ENCODE assay signal across 18 cellular contexts in the genomic region with DNA sequence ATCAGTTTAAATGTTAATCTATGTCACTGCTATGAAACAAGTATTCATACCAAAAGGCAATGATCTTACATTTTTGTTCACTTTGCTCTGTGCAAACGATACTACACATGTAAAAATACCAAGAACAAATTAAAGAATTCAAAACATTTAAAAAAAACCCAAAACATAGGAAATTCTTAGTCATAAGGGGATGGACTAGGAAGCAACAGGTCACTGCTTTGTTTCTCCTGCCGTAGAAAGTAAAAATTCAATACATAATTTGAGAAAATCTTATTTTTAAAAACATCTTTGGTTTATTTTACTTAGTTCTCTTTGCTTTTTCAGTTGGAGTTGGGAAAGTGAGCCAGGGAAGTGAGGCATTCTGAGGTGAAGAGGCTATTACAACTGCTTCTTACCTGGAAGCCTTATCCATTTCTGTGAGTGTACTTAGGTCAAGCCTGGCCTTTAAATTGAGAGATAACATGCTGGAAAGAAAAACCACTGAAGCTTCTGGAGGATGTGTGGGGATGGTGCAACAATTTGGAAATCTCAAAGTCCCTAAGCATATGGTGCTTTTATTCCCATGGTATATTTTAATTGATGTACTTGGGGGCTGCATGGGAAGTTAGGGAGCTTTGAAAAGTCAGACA.
DNase-seq lines count a peak whose midpoint lies in the region; ATAC-seq and TF ChIP-seq lines count a peak whose summit lies in the region.
"Had no signal": no experiment of that assay in that cellular context is flagged by ENCODE, and none has a peak within 500 bp of the region (broad histone marks: within the 10 kb centered on the region; RNA-seq: fewer than 3 reads in every experiment).

No MANE protein-coding gene starts in this region.

- no peak overlapping the region for H2BK120ac ChIP-seq in IMR-90 (ENCODE audit: low read depth, low read length)

- H3K27ac ChIP-seq in IMR-90 (ENCODE audit: insufficient read depth, low read length) (no peak overlapping the region), osteoblast (ENCODE audit: low read depth, low read length) (no peak overlapping the region), substantia nigra (ENCODE audit: low read depth, low read length, poor library complexity, severe bottlenecking) (no peak overlapping the region)
- no peak overlapping the region for H3K27ac ChIP-seq in CD4-positive, alpha-beta memory T cell (ENCODE audit: low read depth, low read length)
- H3K27ac ChIP-seq: BLaER1 treated with 17β-estradiol and CSF1 and Interleukin-3, amounts not matched to agents 10 nM and 100 nM; GM23248 had no signal

- dilution Hi-C loops in IMR-90 (cut with HindIII; ENCODE audit: low sequenced_read_pairs, unreplicated experiment), result no loop called here

- H3K79me2 ChIP-seq in osteoblast (ENCODE audit: insufficient read depth, low read length), result no peaks in the 10 kb centered on the region

- H2AFZ ChIP-seq in IMR-90 (replicated peaks; ENCODE audit: low read length, poor library complexity) (no peak overlapping the region), osteoblast (ENCODE audit: low read length) (no peak overlapping the region)
- H2AFZ ChIP-seq: GM23248 had no signal

- no peak overlapping the region for H3K27ac Mint-ChIP-seq in CD4-positive, alpha-beta memory T cell
- H3K27ac Mint-ChIP-seq: CD8-positive, alpha-beta memory T cell had no signal

- H3K4me3 ChIP-seq in IMR-90 (ENCODE audit: insufficient read depth, low read depth, low read length), result no peak overlapping the region
- H3K4me3 ChIP-seq in choroid plexus epithelial cell (ENCODE audit: low read depth, low read length), result no peak overlapping the region
- no peak overlapping the region for H3K4me3 ChIP-seq in fibroblast of the aortic adventitia (ENCODE audit: low read depth, low read length)
- H3K4me3 ChIP-seq in osteoblast (ENCODE audit: insufficient read depth, low read length), result no peak overlapping the region
- no peak overlapping the region for H3K4me3 ChIP-seq in CD4-positive, alpha-beta memory T cell (ENCODE audit: low read length in 2 of 2)
- H3K4me3 ChIP-seq: BLaER1 treated with 17β-estradiol and CSF1 and Interleukin-3, amounts not matched to agents 10 nM and 100 nM; GM23248 had no signal

- no peak for TF ChIP-seq CTCF in IMR-90 (conservative IDR thresholded peaks at IDR 0.05; ENCODE audit: low read depth, low read length)
- no peak for TF ChIP-seq CTCF in choroid plexus epithelial cell (conservative IDR thresholded peaks at IDR 0.05; ENCODE audit: low read depth, low read length)
- no peak for TF ChIP-seq CTCF in fibroblast of the aortic adventitia (IDR thresholded peaks at IDR 0.05; ENCODE audit: insufficient read depth, low read length)
- no peak for TF ChIP-seq CTCF in osteoblast (IDR thresholded peaks at IDR 0.05; ENCODE audit: extremely low read depth, low read depth, low read length)

- H4K20me1 ChIP-seq in IMR-90 (ENCODE audit: insufficient read depth, low read length) (no peaks in the 10 kb centered on the region), osteoblast (ENCODE audit: insufficient read depth, low read length) (no peaks in the 10 kb centered on the region)
- H4K20me1 ChIP-seq: BLaER1 treated with 17β-estradiol and CSF1 and Interleukin-3, amounts not matched to agents 10 nM and 100 nM had no signal

- H3K4ac ChIP-seq in IMR-90 (ENCODE audit: low read depth, low read length), result no peak overlapping the region

- no peak overlapping the region for H2BK20ac ChIP-seq in IMR-90 (ENCODE audit: low read depth, low read length)

- no peak for TF ChIP-seq POLR2A in IMR-90 (IDR thresholded peaks at IDR 0.05; ENCODE audit: low read depth, low read length)

- H3K9me3 Mint-ChIP-seq in CD4-positive, alpha-beta memory T cell, result no peaks in the 10 kb centered on the region
- H3K9me3 Mint-ChIP-seq: CD8-positive, alpha-beta memory T cell had no signal

- H2AK9ac ChIP-seq in IMR-90 (replicated peaks; ENCODE audit: low read depth, low read length, poor library complexity), result no peak overlapping the region

- intact Hi-C loops in IMR-90 (cut with micrococcal nuclease), result no loop called here
- intact Hi-C loops in CD4-positive, alpha-beta memory T cell (cut with micrococcal nuclease), result no loop called here

- no peak overlapping the region for H3K9ac ChIP-seq in IMR-90 (ENCODE audit: low read depth, low read length)
- H3K9ac ChIP-seq: BLaER1 treated with 17β-estradiol and CSF1 and Interleukin-3, amounts not matched to agents 10 nM and 100 nM; GM23248 had no signal

- CTCF ChIA-PET in IMR-90 (lab: Yijun Ruan, JAX), result no interaction called here
- CTCF ChIA-PET in CD4-positive, alpha-beta memory T cell (lab: Charles Lee; ENCODE audit: partially characterized antibody), result no interaction called here

- no peaks in the 10 kb centered on the region for H3K9me1 ChIP-seq in IMR-90 (ENCODE audit: insufficient read depth, low read length)

- H3K56ac ChIP-seq in IMR-90 (ENCODE audit: extremely low read depth, insufficient read depth, low read length), result no peak overlapping the region

- H3K4me1 ChIP-seq in IMR-90 (ENCODE audit: control insufficient read depth, insufficient read depth, low read length) (peaks cover 2% of the 10 kb centered on the region; the same call in 1 of the 2 replicates), osteoblast (ENCODE audit: insufficient read depth, low read length) (no peaks in the 10 kb centered on the region)
- H3K4me1 ChIP-seq in CD4-positive, alpha-beta memory T cell (ENCODE audit: insufficient read depth, low read length), result no peaks in the 10 kb centered on the region
- H3K4me1 ChIP-seq: BLaER1 treated with 17β-estradiol and CSF1 and Interleukin-3, amounts not matched to agents 10 nM and 100 nM had no signal

- WGBS in IMR-90 (ENCODE audit: extremely low coverage in 2 of 2, insufficient read length in 1 of 2), 2 experiments, result no CpG with 5 or more reads among the region's 2 CpGs

- H3K79me1 ChIP-seq in IMR-90 (ENCODE audit: low read depth in 1 of 2, low read length in 2 of 2), result peaks cover 4 to 11% of the 10 kb centered on the region in 2 experiments; a peak in 3 of 4 replicates

- H3K36me3 Mint-ChIP-seq in CD4-positive, alpha-beta memory T cell, result no peaks in the 10 kb centered on the region
- H3K36me3 Mint-ChIP-seq: CD8-positive, alpha-beta memory T cell had no signal

- ATAC-seq in IMR-90 (ENCODE audit: low read depth), result no peak
- ATAC-seq in GM21423 (IDR thresholded peaks at IDR 0.05; ENCODE audit: unreplicated experiment), result no peak
- ATAC-seq: HCT116 had no signal

- no peak overlapping the region for H3K4me3 Mint-ChIP-seq in CD4-positive, alpha-beta memory T cell
- H3K4me3 Mint-ChIP-seq: CD8-positive, alpha-beta memory T cell had no signal

- in situ Hi-C loops in IMR-90 (cut with MboI; ENCODE audit: low sequenced_read_pairs), result loop anchor here (25.0 kb wide), 1 partner anchor 303 kb away; no protein-coding TSS in a partner anchor

- no peak overlapping the region for H4K91ac ChIP-seq in IMR-90 (ENCODE audit: insufficient read depth, low read depth, low read length)

- H3K27me3 Mint-ChIP-seq in CD4-positive, alpha-beta memory T cell, result peaks cover 9 to 10% of the 10 kb centered on the region in 2 donors

- H3K14ac ChIP-seq in IMR-90 (replicated peaks; ENCODE audit: low read depth, low read length), result no peak overlapping the region; the same call in 1 of the 2 replicates

- no peak overlapping the region for H3K4me2 ChIP-seq in IMR-90 (ENCODE audit: low read depth, low read length)
- no peak overlapping the region for H3K4me2 ChIP-seq in osteoblast (ENCODE audit: insufficient read depth, low read length)
- H3K4me2 ChIP-seq: BLaER1 treated with 17β-estradiol and CSF1 and Interleukin-3, amounts not matched to agents 10 nM and 100 nM had no signal

- no peak overlapping the region for H4K8ac ChIP-seq in IMR-90 (ENCODE audit: low read depth in 2 of 2, low read length in 2 of 2)

- H3K27me3 ChIP-seq in IMR-90 (ENCODE audit: control insufficient read depth, insufficient read depth, low read length), result no peaks in the 10 kb centered on the region
- no peaks in the 10 kb centered on the region for H3K27me3 ChIP-seq in osteoblast (ENCODE audit: insufficient read depth, low read length)
- no peaks in the 10 kb centered on the region for H3K27me3 ChIP-seq in CD4-positive, alpha-beta memory T cell (ENCODE audit: insufficient read depth, low read length)
- H3K27me3 ChIP-seq: BLaER1 treated with 17β-estradiol and CSF1 and Interleukin-3, amounts not matched to agents 10 nM and 100 nM had no signal

- TF ChIP-seq RAD21 in IMR-90 (IDR thresholded peaks at IDR 0.05; ENCODE audit: low read length), result no peak

- H3K36me3 ChIP-seq in IMR-90 (ENCODE audit: control insufficient read depth, insufficient read depth, low read length), result peaks cover 3% of the 10 kb centered on the region; the same call in 1 of the 2 replicates
- H3K36me3 ChIP-seq in osteoblast (ENCODE audit: insufficient read depth, low read length), result no peaks in the 10 kb centered on the region
- H3K36me3 ChIP-seq in CD4-positive, alpha-beta memory T cell (ENCODE audit: insufficient read depth, low read length), result no peaks in the 10 kb centered on the region

- H3K9me3 ChIP-seq in IMR-90 (ENCODE audit: control insufficient read depth, insufficient read depth, low read length) (no peaks in the 10 kb centered on the region), osteoblast (ENCODE audit: low read depth, low read length) (no peaks in the 10 kb centered on the region)
- no peaks in the 10 kb centered on the region for H3K9me3 ChIP-seq in CD4-positive, alpha-beta memory T cell (ENCODE audit: control insufficient read depth in 1 of 2, low read length in 2 of 2)

- no peak overlapping the region for H2AK5ac ChIP-seq in IMR-90 (ENCODE audit: low read depth, low read length)

- no peak overlapping the region for H2BK15ac ChIP-seq in IMR-90 (ENCODE audit: low read depth, low read length)

- H4K5ac ChIP-seq in IMR-90 (ENCODE audit: low read depth, low read length), result no peak overlapping the region

- BruUV-seq in IMR-90 (replicated peaks; lab: Mats Ljungman, UMichigan), result no TSS peak

- DNase-seq in IMR-90 (no peak), choroid plexus epithelial cell (ENCODE audit: low read depth) (peak; percentile 83), fibroblast of the aortic adventitia (ENCODE audit: low read depth) (peak; percentile 5), osteoblast (ENCODE audit: insufficient read length, low spot score, missing footprints) (peak; percentile 58), substantia nigra (lab: John Stamatoyannopoulos, UW) (no peak), NCI-H226 (no peak)
- DNase-seq in CD4-positive, alpha-beta memory T cell, result no peak
- DNase-seq: CD8-positive, alpha-beta memory T cell; DMS79; GM23248; KBM-7; NCI-H1105 treated with DMSO at 0.1 percent for 48 hours; NCI-H1694 treated with DMSO at 0.1 percent for 48 hours; NCI-H2107; NCI-H2227 treated with DMSO at 0.1 percent for 48 hours had no signal

- POLR2A ChIA-PET in IMR-90 (lab: Charles Lee; ENCODE audit: unreplicated experiment), result no interaction called here
- POLR2A ChIA-PET in CD4-positive, alpha-beta memory T cell (lab: Charles Lee; ENCODE audit: partially characterized antibody), result no interaction called here

- no peak overlapping the region for H2BK5ac ChIP-seq in IMR-90 (ENCODE audit: low read depth, low read length, poor library complexity, severe bottlenecking)

- 0 out of 2 replicates have a peak overlapping the region, but pooled peaks have one; percentile 24 for H3K23ac ChIP-seq in IMR-90 (ENCODE audit: low read depth, low read length)

- H3K4me1 Mint-ChIP-seq in CD4-positive, alpha-beta memory T cell, result no peaks in the 10 kb centered on the region
- H3K4me1 Mint-ChIP-seq: CD8-positive, alpha-beta memory T cell had no signal

- H3K18ac ChIP-seq in IMR-90 (ENCODE audit: low read depth, low read length), result no peak overlapping the region

Comparison
In these comparisons a context has a peak if more than half of its experiments do, and no peak if none do; other contexts are left out.
1. DNase-seq: peak in choroid plexus epithelial cell (single experiment), fibroblast of the aortic adventitia (single experiment) and osteoblast (single experiment); none in IMR-90 (single experiment), CD4-positive, alpha-beta memory T cell (0 of 5), substantia nigra (0 of 49) and NCI-H226 (single experiment).